8 cellular contexts compared by ENCODE assay signal in the genomic region with DNA sequence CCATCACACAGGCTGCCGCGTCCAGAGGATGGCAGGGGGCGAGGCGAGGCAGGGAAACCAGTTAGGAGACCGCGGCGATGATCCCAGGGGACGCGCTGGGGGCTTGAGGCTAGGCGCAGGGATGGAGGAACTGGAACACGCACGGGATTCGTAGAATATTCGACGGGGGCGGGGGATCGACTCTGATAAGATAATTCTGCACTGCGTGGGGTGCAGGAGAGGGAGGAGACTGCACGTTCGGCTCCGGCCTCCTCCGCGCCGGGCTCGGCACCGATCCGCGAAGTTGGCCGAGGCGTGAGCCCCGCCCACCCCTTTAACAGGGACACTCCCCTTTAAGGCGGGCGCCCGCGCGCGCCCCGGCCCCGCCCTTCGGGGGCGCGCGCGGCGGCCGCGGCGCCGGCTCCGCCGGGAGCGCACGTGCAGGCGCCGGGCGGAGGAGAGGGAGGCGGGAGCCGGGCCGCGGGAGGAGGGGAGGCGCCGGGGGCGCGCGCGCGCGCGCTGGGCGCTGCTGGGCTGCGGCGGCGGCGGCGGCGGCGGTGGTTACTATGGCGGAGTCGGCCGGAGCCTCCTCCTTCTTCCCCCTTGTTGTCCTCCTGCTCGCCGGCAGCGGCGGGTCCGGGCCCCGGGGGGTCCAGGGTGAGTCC. TPM values are rescaled to one million over a fixed set of nuclear protein-coding genes. Genes with fewer than 3 reads are reported as not detected.
DNase-seq lines count a peak whose midpoint lies in the region; ATAC-seq and TF ChIP-seq lines count a peak whose summit lies in the region.

TSS of gene ACVR1B (plus strand) at position 501 of the 644 bp plus-strand sequence. CDS start at position 546, 45 bp downstream.

- H3K27me3 ChIP-seq in AG04450 (ENCODE audit: control insufficient read depth, insufficient read depth, low read length) (peaks cover 13% of the 10 kb centered on the region), left lung (no peaks in the 10 kb centered on the region)

- peak; percentile 79 for ATAC-seq in HG03520 (IDR thresholded peaks at IDR 0.05; ENCODE audit: unreplicated experiment)
- peak; percentile 89 for ATAC-seq in left lung

- no peaks in the 10 kb centered on the region for H3K36me3 ChIP-seq in left lung

- H3K4me1 ChIP-seq in left lung = peaks cover 32 to 45% of the 10 kb centered on the region in 2 donors

- TF ChIP-seq CTCF in AG04450 (IDR thresholded peaks at IDR 0.05; ENCODE audit: low read depth, low read length) = no peak
- no peak for TF ChIP-seq CTCF in left lung (IDR thresholded peaks at IDR 0.05)

- POLR2A ChIA-PET in AG04450 (lab: Yijun Ruan, JAX) = no interaction called here

- DNase-seq in AG04450 (ENCODE audit: low read depth, low spot score) (peak; percentile 80), GM19238 (ENCODE audit: insufficient read length, low spot score) (peak; percentile 65), NCI-H69 (lab: John Stamatoyannopoulos, UW) (peak; percentile 98), dedifferentiated amniotic fluid mesenchymal stem cell (ENCODE audit: extremely low spot score) (peak; percentile 76), left lung (peak; percentile 93 to 98)
- DNase-seq in activated CD4-positive, alpha-beta T cell treated with anti-CD3 and anti-CD28 coated beads, Interleukin-2, amount 50 U/mL, for 1 hour = peak; percentile 90
- peak; percentile 91 to 92 for DNase-seq in stimulated activated CD4-positive, alpha-beta T cell treated with anti-CD3 and anti-CD28 coated beads, Interleukin-2, amount 100 ng/mL, for 24 hours

- intact Hi-C loops in left lung (cut with DNase I) = no loop called here

- H3K9me3 ChIP-seq in AG04450 (ENCODE audit: control insufficient read depth, insufficient read depth, low read length) (no peaks in the 10 kb centered on the region; the same call in 1 of the 2 replicates), left lung (no peaks in the 10 kb centered on the region)

- H3K4me3 ChIP-seq in AG04450 (ENCODE audit: low read depth, low read length) = peak within 1 kb of the TSS; percentile 89
- H3K4me3 ChIP-seq in left lung = peak within 1 kb of the TSS; percentile 72 to 84

- CTCF ChIA-PET in AG04450 (lab: Charles Lee) = interaction anchor here (0.9 to 1.2 kb wide), 2 partner anchors 29 to 53 kb away, joined by 3 read pairs; no protein-coding TSS in a partner anchor

- no peak within 1 kb of the TSS for H3K27ac ChIP-seq in AG04450 (ENCODE audit: low read depth, low read length)
- H3K27ac ChIP-seq in left lung = peak within 1 kb of the TSS; percentile 92 to 94

RNA-seq across cellular contexts. Expression of gene ACVR1B, which starts in this region (rescaled TPM):
- 16.4 and 16.6 TPM in 2 replicates for polyA plus RNA-seq in AG04450 (2011; rRNA removed)
- polyA minus RNA-seq in AG04450 (2011; rRNA and poly(A)+ RNA removed) = 19.7 and 20.3 TPM in 2 replicates
- total RNA-seq in left lung = 10 to 100 TPM; 24.9 to 26.6 TPM
